1 cellular context compared by ENCODE assay signal in genomic region chr11:117230286-117230961, GRCh38.
TF ChIP-seq lines count a peak whose summit lies in the region.

No MANE protein-coding gene starts in this region.

TF ChIP-seq in endothelial cell of umbilical vein, 7 proteins besides CTCF, POLR2A, EP300 and RAD21:
- no peak for TF ChIP-seq MAX (IDR thresholded peaks at IDR 0.05; ENCODE audit: insufficient read depth, insufficient read length)
- TF ChIP-seq EZH2 (IDR thresholded peaks at IDR 0.05; ENCODE audit: borderline replicate concordance, low read depth, low read length, severe bottlenecking) = no peak
- TF ChIP-seq GATA2 (IDR thresholded peaks at IDR 0.05; ENCODE audit: insufficient read depth, insufficient read length, low read depth, low read length) = no peak
- TF ChIP-seq JUN (IDR thresholded peaks at IDR 0.05; ENCODE audit: borderline replicate concordance, insufficient read depth, insufficient read length, low read depth) = no peak
- no peak for TF ChIP-seq POLR2AphosphoS5 (IDR thresholded peaks at IDR 0.05; ENCODE audit: insufficient read depth, low read depth, low read length)
- TF ChIP-seq MYC (IDR thresholded peaks at IDR 0.05; ENCODE audit: low read depth, low read length) = no peak
- TF ChIP-seq FOS (IDR thresholded peaks at IDR 0.05; ENCODE audit: borderline replicate concordance, insufficient read depth, low read length) = no peak
TF ChIP-seq in endothelial cell of umbilical vein: peak in this region for 0.
